Comparison of ENCODE assay signal across 8 cellular contexts in the genomic region with DNA sequence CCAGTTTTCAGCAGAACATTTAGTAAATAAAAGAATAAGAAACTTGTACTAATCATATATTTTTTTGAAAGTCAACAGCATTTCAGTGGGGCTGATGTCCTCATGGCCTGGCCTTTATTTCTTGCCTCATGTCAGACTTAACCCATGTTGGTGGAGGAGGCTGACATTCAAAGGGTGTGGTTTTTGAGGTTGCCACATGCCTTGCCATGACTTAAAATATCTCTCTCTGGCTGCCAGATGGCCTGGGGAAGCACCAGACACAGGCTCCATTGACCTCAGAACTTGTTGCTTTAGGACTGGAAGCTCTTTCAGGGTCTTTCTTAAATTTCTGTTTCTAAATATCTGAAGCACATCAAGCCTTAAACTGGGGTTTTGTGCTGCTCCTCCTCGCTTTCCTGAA. TPM values are rescaled to one million over a fixed set of nuclear protein-coding genes. Genes with fewer than 3 reads are reported as not detected.
A peak's percentile ranks its signal among the peaks of the same experiment; 100 is the strongest.
DNase-seq lines count a peak whose midpoint lies in the region; ATAC-seq and TF ChIP-seq lines count a peak whose summit lies in the region.

No MANE protein-coding gene starts in this region.

- H2BK5ac ChIP-seq in H9 (ENCODE audit: insufficient read length, low read length), result no peak overlapping the region

- no peak overlapping the region for H2BK120ac ChIP-seq in H9 (ENCODE audit: low read depth, low read length, poor library complexity, severe bottlenecking)

- no peak overlapping the region for H3K23ac ChIP-seq in H9 (ENCODE audit: insufficient read length, low read depth, low read length)

- peaks cover 0 to 13% (median 5%) of the 10 kb centered on the region in 5 donors for H3K4me1 ChIP-seq in subcutaneous abdominal adipose tissue (ENCODE audit: control insufficient read depth in 5 of 5, insufficient read depth in 5 of 5, low read length in 5 of 5)
- H3K4me1 ChIP-seq in H9 (ENCODE audit: insufficient read depth, low read length), result no peaks in the 10 kb centered on the region

- no peak overlapping the region for H3K27ac Mint-ChIP-seq in H9

- no peaks in the 10 kb centered on the region for H3K36me3 ChIP-seq in subcutaneous abdominal adipose tissue (ENCODE audit: control insufficient read depth in 5 of 5, insufficient read depth in 5 of 5, low read length in 5 of 5)

- H3K27ac ChIP-seq in subcutaneous abdominal adipose tissue (ENCODE audit: low read depth, low read length) (peak overlapping the region; percentile 20), H9 (ENCODE audit: insufficient read length, low read depth, low read length) (no peak overlapping the region)

- no peak overlapping the region for H3K56ac ChIP-seq in H9 (ENCODE audit: insufficient read length, low read depth, low read length)

- no peak overlapping the region for H3K4ac ChIP-seq in H9 (ENCODE audit: low read depth, low read length)

- no peak overlapping the region for H4K91ac ChIP-seq in H9 (ENCODE audit: insufficient read length, low read depth, low read length)

- WGBS in H9 (ENCODE audit: extremely low coverage, insufficient read length, low lambda C conversion rate), result no CpG with 5 or more reads among the region's 1 CpG

- H3K27me3 ChIP-seq in subcutaneous abdominal adipose tissue (ENCODE audit: control insufficient read depth in 5 of 5, insufficient read depth in 4 of 5, low read length in 5 of 5) (no peaks in the 10 kb centered on the region), H9 (ENCODE audit: insufficient read depth, low read length) (no peaks in the 10 kb centered on the region)

- H3K18ac ChIP-seq in H9 (ENCODE audit: insufficient read length, low read depth, low read length), result no peak overlapping the region

- no peak overlapping the region for H2AFZ ChIP-seq in H9 (ENCODE audit: low read length)

- DNase-seq in KBM-7 (peak; percentile 3), astrocyte of the spinal cord (ENCODE audit: low read depth, low spot score) (peak; percentile 43), H9 (no peak), amniotic stem cell (lab: John Stamatoyannopoulos, UW) (no peak), left lobe of liver (ENCODE audit: low spot score) (no peak)

- no peak overlapping the region for H4K8ac ChIP-seq in H9 (replicated peaks; ENCODE audit: insufficient read length, low read depth, low read length)

- TF ChIP-seq CTCF in astrocyte of the spinal cord (IDR thresholded peaks at IDR 0.05; ENCODE audit: low read depth, low read length), result no peak
- TF ChIP-seq CTCF in H9 (conservative IDR thresholded peaks at IDR 0.05), result no peak

- H3K9ac ChIP-seq in subcutaneous abdominal adipose tissue (ENCODE audit: low read length in 5 of 5) (no peak overlapping the region), H9 (ENCODE audit: extremely low read depth, insufficient read length, low read length) (no peak overlapping the region)

- H3K4me3 ChIP-seq in astrocyte of the spinal cord (ENCODE audit: low read depth, low read length) (no peak overlapping the region), subcutaneous abdominal adipose tissue (ENCODE audit: low read depth in 1 of 5, low read length in 5 of 5) (no peak overlapping the region)

- in situ Hi-C loops in KBM-7 (cut with MboI; ENCODE audit: low pct_unique_long_range_greater_than_20kb, low sequenced_read_pairs) (no loop called here), astrocyte of the spinal cord (cut with HindIII; ENCODE audit: low sequenced_read_pairs) (no loop called here)

- H3K36me3 Mint-ChIP-seq in H9 (ENCODE audit: insufficient read depth in 1 of 3, low read depth in 3 of 3), result peaks cover 3 to 5% (median 4%) of the 10 kb centered on the region in 3 experiments; a peak in 2 of 7 replicates

- H3T11ph ChIP-seq in H9 (ENCODE audit: low read length), result no peak overlapping the region

- H2AK5ac ChIP-seq in H9 (ENCODE audit: insufficient read length, low read length), result no peak overlapping the region

- H4K5ac ChIP-seq in H9 (ENCODE audit: insufficient read length, low read depth, low read length), result no peak overlapping the region

- no peaks in the 10 kb centered on the region for H3K4me1 Mint-ChIP-seq in H9

- H3K23me2 ChIP-seq in H9 (ENCODE audit: insufficient read length, low read depth, low read length, poor library complexity, severe bottlenecking), result no peaks in the 10 kb centered on the region

- H3K14ac ChIP-seq in H9 (ENCODE audit: insufficient read depth, low read length), result no peak overlapping the region

- no peak overlapping the region for H3K4me3 Mint-ChIP-seq in H9

- no peaks in the 10 kb centered on the region for H3K79me1 ChIP-seq in H9 (ENCODE audit: insufficient read depth, low read depth, low read length, poor library complexity, severe bottlenecking)

- H4K20me1 ChIP-seq in H9 (ENCODE audit: control insufficient read depth, insufficient read depth, insufficient read length), result no peaks in the 10 kb centered on the region

- no peak overlapping the region for H3K4me2 ChIP-seq in H9 (ENCODE audit: insufficient read depth, insufficient read length, low read length)

- ATAC-seq in GM18508 (IDR thresholded peaks at IDR 0.05; ENCODE audit: insufficient read depth, unreplicated experiment), result peak; percentile 98
- peak; percentile 99 for ATAC-seq in GM21619 (IDR thresholded peaks at IDR 0.05; ENCODE audit: unreplicated experiment)
- ATAC-seq in left lobe of liver, result no peak

- no peak overlapping the region for H2BK20ac ChIP-seq in H9 (ENCODE audit: low read depth, low read length, poor library complexity, severe bottlenecking)

- peaks cover 2% of the 10 kb centered on the region for H3K27me3 Mint-ChIP-seq in H9 (ENCODE audit: low read depth)

- no peaks in the 10 kb centered on the region for H3K79me2 ChIP-seq in H9 (ENCODE audit: insufficient read depth, low read length)

- H3K9me3 ChIP-seq in subcutaneous abdominal adipose tissue (ENCODE audit: control insufficient read depth in 5 of 5, low read length in 5 of 5) (no peaks in the 10 kb centered on the region), H9 (ENCODE audit: control insufficient read depth, low read depth, low read length) (no peaks in the 10 kb centered on the region)

- no peak overlapping the region for H2BK15ac ChIP-seq in H9 (ENCODE audit: low read depth, low read length)

- no peak overlapping the region for H2BK12ac ChIP-seq in H9 (ENCODE audit: insufficient read length, low read depth, low read length)

- H3K9me3 Mint-ChIP-seq in H9, result peaks cover 5% of the 10 kb centered on the region in 2 experiments; a peak in 3 of 5 replicates

RNA-seq across cellular contexts. Expression of a gene that starts 32.5 kb away (rescaled TPM):
- total RNA-seq in H9 (2021) (not detected in 2 replicates), left lobe of liver (1.5 TPM)

Comparison
In these comparisons a context has a peak if more than half of its experiments do, and no peak if none do; other contexts are left out.
1. DNase-seq: peak in KBM-7 (single experiment) and astrocyte of the spinal cord (single experiment); none in H9 (single experiment), amniotic stem cell (single experiment) and left lobe of liver (single experiment).